9 cellular contexts compared by ENCODE assay signal in the genomic region with DNA sequence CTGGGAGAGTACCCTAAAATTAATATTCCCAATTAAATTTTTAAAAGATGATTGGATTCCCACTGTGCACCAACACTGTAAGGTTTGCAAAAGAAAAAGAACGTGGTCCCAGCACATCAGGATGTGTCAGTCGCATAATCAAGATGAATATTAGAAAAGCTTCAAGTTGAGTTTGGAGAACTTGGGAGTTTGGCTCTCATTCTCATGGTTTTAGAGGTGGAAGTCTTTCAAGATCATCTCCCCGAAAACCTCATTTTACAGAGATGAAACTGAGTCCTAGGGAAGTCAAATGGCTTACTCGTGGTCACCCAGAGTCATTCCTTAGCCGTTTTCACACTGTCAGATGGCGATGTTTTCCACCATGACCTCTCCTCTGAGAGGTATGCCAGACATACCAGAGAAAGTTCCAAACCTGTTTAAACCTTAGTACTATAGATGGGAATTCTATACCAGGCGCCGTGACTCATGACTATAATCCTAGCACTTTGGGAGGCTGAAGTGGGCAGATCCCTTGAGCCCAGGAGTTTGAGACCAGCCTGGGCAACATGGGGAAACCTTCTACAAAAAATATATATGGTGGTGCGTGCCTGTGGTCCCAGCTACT. TPM values are rescaled to one million over a fixed set of nuclear protein-coding genes. Genes with fewer than 3 reads are reported as not detected.
DNase-seq lines count a peak whose midpoint lies in the region; ATAC-seq and TF ChIP-seq lines count a peak whose summit lies in the region.
"Had no signal": no experiment of that assay in that cellular context is flagged by ENCODE, and none has a peak within 500 bp of the region (broad histone marks: within the 10 kb centered on the region; RNA-seq: fewer than 3 reads in every experiment).

No MANE protein-coding gene starts in this region.

- H3K36me3 ChIP-seq in iPS-18a (ENCODE audit: control insufficient read depth, low read depth, low read length) (peaks cover 18% of the 10 kb centered on the region), stomach (peaks cover 0 to 22% (median 19%) of the 10 kb centered on the region in 4 donors)

- peak; percentile 20 for DNase-seq in DMS53 (lab: John Stamatoyannopoulos, UW)
- DNase-seq in DMS53 treated with DMSO at 0.1 percent for 48 hours (lab: John Stamatoyannopoulos, UW; ENCODE audit: unreplicated experiment), result no peak
- DNase-seq in activated T-helper 1 cell treated with anti-CD3 and anti-CD28 coated beads, Interleukin-12 subunit alpha, Interleukin-12 subunit beta, Interleukin-2, Interleukin-4 antibody, amounts not matched to agents 30 ng/mL and 10 ng/mL and 1 ng/mL, durations not matched to agents 14 hours and 24 hours and 36 hours (ENCODE audit: low spot score), result no peak
- DNase-seq in stomach, result no peak
- no peak for DNase-seq in GOT3 (lab: John Stamatoyannopoulos, UW)
- DNase-seq in activated gamma-delta T cell treated with Interleukin-2 at 50 U/mL for 16 hours, result no peak

- H3K9me3 ChIP-seq in iPS-18a (ENCODE audit: control insufficient read depth, low read depth, low read length) (peaks cover 2% of the 10 kb centered on the region), stomach (peaks cover 0 to 6% (median 0%) of the 10 kb centered on the region in 4 donors)

- peaks cover 43% of the 10 kb centered on the region for H3K36me3 Mint-ChIP-seq in activated T-helper 1 cell treated with anti-CD3 and anti-CD28 coated beads, Interleukin-12 subunit alpha, Interleukin-12 subunit beta, Interleukin-2, Interleukin-4 antibody, amounts not matched to agents 30 ng/mL and 10 ng/mL and 1 ng/mL, durations not matched to agents 14 hours and 24 hours and 36 hours (ENCODE audit: low read depth)

- H3K4me3 ChIP-seq in iPS-18a (ENCODE audit: low read length) (peak overlapping the region; percentile 84), stomach (peak overlapping the region; percentile 67 to 99 (median 92))

- TF ChIP-seq POLR2A in stomach (IDR thresholded peaks at IDR 0.05), result no peak

- ATAC-seq in activated CD4-positive, CD25-positive, alpha-beta regulatory T cell treated with anti-CD3 and anti-CD28 coated beads, Interleukin-2, amount 50 U/mL, for 24 hours, result no peak

- no peak for TF ChIP-seq CTCF in stomach (IDR thresholded peaks at IDR 0.05)

- peak overlapping the region; percentile 62 for H3K9ac ChIP-seq in iPS-18a (ENCODE audit: low read length)

- H3K4me1 Mint-ChIP-seq in activated T-helper 1 cell treated with anti-CD3 and anti-CD28 coated beads, Interleukin-12 subunit alpha, Interleukin-12 subunit beta, Interleukin-2, Interleukin-4 antibody, amounts not matched to agents 30 ng/mL and 10 ng/mL and 1 ng/mL, durations not matched to agents 14 hours and 24 hours and 36 hours (ENCODE audit: low read depth), result peaks cover 70% of the 10 kb centered on the region

- H3K27me3 Mint-ChIP-seq in activated T-helper 1 cell treated with anti-CD3 and anti-CD28 coated beads, Interleukin-12 subunit alpha, Interleukin-12 subunit beta, Interleukin-2, Interleukin-4 antibody, amounts not matched to agents 30 ng/mL and 10 ng/mL and 1 ng/mL, durations not matched to agents 14 hours and 24 hours and 36 hours (ENCODE audit: insufficient read depth), result peaks cover 2% of the 10 kb centered on the region

- peak overlapping the region; percentile 91 for H3K27ac Mint-ChIP-seq in activated T-helper 1 cell treated with anti-CD3 and anti-CD28 coated beads, Interleukin-12 subunit alpha, Interleukin-12 subunit beta, Interleukin-2, Interleukin-4 antibody, amounts not matched to agents 30 ng/mL and 10 ng/mL and 1 ng/mL, durations not matched to agents 14 hours and 24 hours and 36 hours

- intact Hi-C loops in activated T-helper 1 cell treated with anti-CD3 and anti-CD28 coated beads, Interleukin-12 subunit alpha, Interleukin-12 subunit beta, Interleukin-2, Interleukin-4 antibody, amounts not matched to agents 30 ng/mL and 10 ng/mL and 1 ng/mL, durations not matched to agents 14 hours and 24 hours and 36 hours (cut with micrococcal nuclease), result loop anchor here (2.0 to 10.0 kb wide), 4 partner anchors 45 to 415 kb away; partner anchors contain the start of genes JMJD6 and METTL23
- intact Hi-C loops in stomach (cut with DNase I; ENCODE audit: low total_unique reads), result loop anchor here (10.0 kb wide), 1 partner anchor 73 kb away; no protein-coding TSS in a partner anchor

- H3K27me3 ChIP-seq in iPS-18a (ENCODE audit: control insufficient read depth, insufficient read depth, low read length), result no peaks in the 10 kb centered on the region
- no peaks in the 10 kb centered on the region for H3K27me3 ChIP-seq in stomach

- peak overlapping the region; percentile 91 for H3K4me3 Mint-ChIP-seq in activated T-helper 1 cell treated with anti-CD3 and anti-CD28 coated beads, Interleukin-12 subunit alpha, Interleukin-12 subunit beta, Interleukin-2, Interleukin-4 antibody, amounts not matched to agents 30 ng/mL and 10 ng/mL and 1 ng/mL, durations not matched to agents 14 hours and 24 hours and 36 hours

- no peak for TF ChIP-seq EP300 in stomach (IDR thresholded peaks at IDR 0.05)

- 48 to 70% (median 58%) methylated on average over 9 of the region's 9 CpGs for WGBS in stomach, 5 donors

- H3K4me1 ChIP-seq in iPS-18a (ENCODE audit: control insufficient read depth, low read depth, low read length) (peaks cover 6% of the 10 kb centered on the region), stomach (peaks cover 30 to 77% (median 58%) of the 10 kb centered on the region in 4 donors)

- H3K9me3 Mint-ChIP-seq in activated T-helper 1 cell treated with anti-CD3 and anti-CD28 coated beads, Interleukin-12 subunit alpha, Interleukin-12 subunit beta, Interleukin-2, Interleukin-4 antibody, amounts not matched to agents 30 ng/mL and 10 ng/mL and 1 ng/mL, durations not matched to agents 14 hours and 24 hours and 36 hours, result peaks cover 20% of the 10 kb centered on the region

- H3K27ac ChIP-seq in iPS-18a (ENCODE audit: low read length) (no peak overlapping the region), stomach (peak overlapping the region; percentile 54 to 99 (median 96))
- H3K27ac ChIP-seq: 22Rv1 had no signal

RNA-seq across cellular contexts. Expression of gene SEC14L1, which starts 1.2 kb away (rescaled TPM):
- 77.6 and 81.9 TPM in 2 replicates for total RNA-seq in activated T-helper 1 cell treated with anti-CD3 and anti-CD28 coated beads, Interleukin-12 subunit alpha, Interleukin-12 subunit beta, Interleukin-2, Interleukin-4 antibody, amounts not matched to agents 30 ng/mL and 10 ng/mL and 1 ng/mL, durations not matched to agents 14 hours and 24 hours and 36 hours
- total RNA-seq in stomach, result 100 to 1,000 TPM in 1 of 5 donors, 10 to 100 TPM in 3, 1 to 10 TPM in 1; 3.2 to 106 (median 60.1) TPM
- polyA plus RNA-seq in stomach, result 10 to 100 TPM; 17.0 to 39.5 (median 30.2) TPM
